ENCODE assay signal across 12 cellular contexts in genomic region chr11:94845622-94846021, GRCh38.
DNase-seq lines count a peak whose midpoint lies in the region; ATAC-seq and TF ChIP-seq lines count a peak whose summit lies in the region.
"Had no signal": no experiment of that assay in that cellular context is flagged by ENCODE, and none has a peak within 500 bp of the region (broad histone marks: within the 10 kb centered on the region; RNA-seq: fewer than 3 reads in every experiment).

No MANE protein-coding gene starts in this region.

- H3K27me3 ChIP-seq in transverse colon (no peaks in the 10 kb centered on the region), endodermal cell (ENCODE audit: control insufficient read depth, insufficient read depth, low read length, poor library complexity, severe bottlenecking) (no peaks in the 10 kb centered on the region)
- H3K27me3 ChIP-seq: SJCRH30 had no signal

- H3K4me1 Mint-ChIP-seq in glutamatergic neuron (ENCODE audit: low read depth, unreplicated experiment) = no peaks in the 10 kb centered on the region
- no peaks in the 10 kb centered on the region for H3K4me1 Mint-ChIP-seq in endodermal cell

- H3K9me3 ChIP-seq in transverse colon = no peaks in the 10 kb centered on the region
- H3K9me3 ChIP-seq in endodermal cell (ENCODE audit: control insufficient read depth, low read length) = no peaks in the 10 kb centered on the region
- H3K9me3 ChIP-seq: SJCRH30 had no signal

- H3K27ac Mint-ChIP-seq in glutamatergic neuron (ENCODE audit: unreplicated experiment) (no peak overlapping the region), endodermal cell (no peak overlapping the region)

- no peak overlapping the region for H3K4me3 Mint-ChIP-seq in glutamatergic neuron (ENCODE audit: unreplicated experiment)
- no peak overlapping the region for H3K4me3 Mint-ChIP-seq in endodermal cell

- H3K36me3 ChIP-seq in transverse colon = no peaks in the 10 kb centered on the region
- peaks cover 90% of the 10 kb centered on the region for H3K36me3 ChIP-seq in endodermal cell (ENCODE audit: control insufficient read depth, insufficient read depth, low read length)

- H3K4me1 ChIP-seq in transverse colon (peaks cover 0 to 10% (median 2%) of the 10 kb centered on the region in 4 donors), endodermal cell (ENCODE audit: control insufficient read depth, insufficient read depth, low read length) (no peaks in the 10 kb centered on the region)

- no peaks in the 10 kb centered on the region for H3K27me3 Mint-ChIP-seq in glutamatergic neuron (ENCODE audit: unreplicated experiment)
- H3K27me3 Mint-ChIP-seq in endodermal cell (ENCODE audit: insufficient read depth) = no peaks in the 10 kb centered on the region

- H3K27ac ChIP-seq in transverse colon (peak overlapping the region; percentile 15 to 68 (median 56)), endodermal cell (ENCODE audit: low read depth, low read length) (no peak overlapping the region)
- H3K27ac ChIP-seq: SJCRH30 had no signal

- intact Hi-C loops in left colon (cut with DNase I, micrococcal nuclease) (no loop called here), transverse colon (cut with DNase I; ENCODE audit: low total_unique reads) (no loop called here)

- peak; percentile 32 for DNase-seq in NCI-H1105 treated with DMSO at 0.1 percent for 48 hours (lab: John Stamatoyannopoulos, UW)
- DNase-seq in NCI-H1105 (lab: John Stamatoyannopoulos, UW) = no peak
- peak; percentile 74 for DNase-seq in brain pericyte (ENCODE audit: low read depth, low spot score)
- no peak for DNase-seq in left colon
- no peak for DNase-seq in transverse colon
- DNase-seq in glutamatergic neuron = no peak
- no peak for DNase-seq in endodermal cell
- DNase-seq: kidney; SJCRH30; stimulated activated CD4-positive, alpha-beta T cell treated with anti-CD3 and anti-CD28 coated beads, Interleukin-2, amount 100 ng/mL, for 48 hours; stimulated activated naive CD8-positive, alpha-beta T cell treated with anti-CD3 and anti-CD28 coated beads, Interleukin-15, Interleukin-2, amounts not matched to agents 100 U/mL and 50 U/mL, for 24 hours had no signal

- peak; percentile 28 for TF ChIP-seq EP300 in transverse colon (IDR thresholded peaks at IDR 0.05; ENCODE audit: low read depth)

- H3K36me3 Mint-ChIP-seq in glutamatergic neuron (ENCODE audit: unreplicated experiment) (no peaks in the 10 kb centered on the region), endodermal cell (ENCODE audit: low read depth) (peaks cover 47% of the 10 kb centered on the region)

- in situ Hi-C loops in transverse colon (cut with MboI; ENCODE audit: low pct_ligation_motif_present in 1 of 4, low pct_unique_long_range_greater_than_20kb in 1 of 4, low sequenced_read_pairs in 3 of 4) = no loop called here

- WGBS in transverse colon (ENCODE audit: low coverage in 1 of 2), 2 donors = 18 to 31% methylated on average over 2 to 3 of the region's 3 CpGs
- WGBS in endodermal cell (ENCODE audit: insufficient coverage in 1 of 2, insufficient read length in 1 of 2), 2 experiments = 95 to 97% methylated on average over 3 of the region's 3 CpGs

- ATAC-seq in left colon = peak; percentile 44
- no peak for ATAC-seq in GM18870 (IDR thresholded peaks at IDR 0.05; ENCODE audit: unreplicated experiment)
- ATAC-seq: stimulated activated naive CD8-positive, alpha-beta T cell treated with anti-CD3 and anti-CD28 coated beads, Interleukin-15, Interleukin-2, amounts not matched to agents 100 U/mL and 50 U/mL, for 24 hours had no signal

- H3K9me3 Mint-ChIP-seq in glutamatergic neuron (ENCODE audit: unreplicated experiment) (no peaks in the 10 kb centered on the region), endodermal cell (no peaks in the 10 kb centered on the region)

- TF ChIP-seq POLR2A in transverse colon (IDR thresholded peaks at IDR 0.05) = no peak

- TF ChIP-seq CTCF in transverse colon (IDR thresholded peaks at IDR 0.05) (no peak), glutamatergic neuron (IDR thresholded peaks at IDR 0.05; ENCODE audit: partially characterized antibody, unreplicated experiment) (no peak), endodermal cell (conservative IDR thresholded peaks at IDR 0.05) (no peak)

- H3K4me3 ChIP-seq in transverse colon (no peak overlapping the region), endodermal cell (ENCODE audit: low read length) (no peak overlapping the region)
- H3K4me3 ChIP-seq: SJCRH30 had no signal

- H3K9ac ChIP-seq in endodermal cell (ENCODE audit: extremely low read depth, low read length, poor library complexity, severe bottlenecking) = no peak overlapping the region

Comparison
In these comparisons a context has a peak if more than half of its experiments do, and no peak if none do; other contexts are left out.
1. DNase-seq: peak in NCI-H1105 treated with DMSO at 0.1 percent for 48 hours (single experiment) and brain pericyte (single experiment); none in NCI-H1105 (single experiment), left colon (0 of 2), transverse colon (single experiment), glutamatergic neuron (single experiment) and endodermal cell (single experiment).